In the genomic region with DNA sequence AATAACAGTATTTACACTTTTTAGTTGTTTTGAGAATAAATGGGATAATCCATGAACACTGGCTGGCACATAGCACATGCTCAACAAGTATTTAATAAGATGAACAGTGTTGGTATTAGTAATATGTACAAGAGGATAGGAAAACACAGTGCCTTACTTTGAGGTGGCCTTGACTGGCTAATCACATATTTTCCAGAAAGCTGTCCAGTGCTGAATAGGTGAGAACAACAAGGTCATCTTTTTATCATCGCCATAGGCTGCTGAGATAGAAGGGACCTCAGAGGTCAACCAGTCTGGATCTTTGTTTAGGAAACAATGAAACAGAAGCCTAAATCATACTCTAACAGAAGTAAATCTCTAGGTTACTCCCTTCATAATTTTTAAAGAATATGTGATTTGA, we compare ENCODE assay signal across 3 cellular contexts.
A peak's percentile ranks its signal among the peaks of the same experiment; 100 is the strongest.
TF ChIP-seq lines count a peak whose summit lies in the region.

No MANE protein-coding gene starts in this region.

TF ChIP-seq in liver, 16 proteins besides CTCF, POLR2A, EP300 and RAD21:
- peak; percentile 86 for TF ChIP-seq REST (IDR thresholded peaks at IDR 0.05)
- no peak for TF ChIP-seq HNF4G (IDR thresholded peaks at IDR 0.05)
- no peak for TF ChIP-seq SP1 (IDR thresholded peaks at IDR 0.05)
- no peak for TF ChIP-seq YY1 (IDR thresholded peaks at IDR 0.05)
- no peak for TF ChIP-seq JUND (IDR thresholded peaks at IDR 0.05)
- TF ChIP-seq RXRA (IDR thresholded peaks at IDR 0.05) = no peak

TF ChIP-seq in HepG2, 621 proteins besides CTCF, POLR2A, EP300 and RAD21:
- TF ChIP-seq REST (IDR thresholded peaks at IDR 0.05; ENCODE audit: borderline replicate concordance in 1 of 2, low read depth in 1 of 2, low read length in 2 of 2) = peak in 1 of 2 experiments; percentile 73; a peak in 2 of 4 replicates
- no peak for TF ChIP-seq FOXP4 (CRISPR knock-in tag; IDR thresholded peaks at IDR 0.05)
TF ChIP-seq in HepG2: peak in this region for 1.

TF ChIP-seq in Ishikawa, 13 proteins besides CTCF, POLR2A, EP300 and RAD21:
- TF ChIP-seq REST (IDR thresholded peaks at IDR 0.05; ENCODE audit: low read depth) (peak; percentile 62; the same call in 1 of the 2 replicates), FOXM1 (IDR thresholded peaks at IDR 0.05; ENCODE audit: borderline replicate concordance, low read depth) (no peak), TEAD4 (IDR thresholded peaks at IDR 0.05) (no peak), CREB1 (IDR thresholded peaks at IDR 0.05; ENCODE audit: low read depth) (no peak), NFIC (IDR thresholded peaks at IDR 0.05) (no peak), YY1 (IDR thresholded peaks at IDR 0.05; ENCODE audit: low read depth) (no peak)
